ENCODE assay signal across 15 cellular contexts in the genomic region with DNA sequence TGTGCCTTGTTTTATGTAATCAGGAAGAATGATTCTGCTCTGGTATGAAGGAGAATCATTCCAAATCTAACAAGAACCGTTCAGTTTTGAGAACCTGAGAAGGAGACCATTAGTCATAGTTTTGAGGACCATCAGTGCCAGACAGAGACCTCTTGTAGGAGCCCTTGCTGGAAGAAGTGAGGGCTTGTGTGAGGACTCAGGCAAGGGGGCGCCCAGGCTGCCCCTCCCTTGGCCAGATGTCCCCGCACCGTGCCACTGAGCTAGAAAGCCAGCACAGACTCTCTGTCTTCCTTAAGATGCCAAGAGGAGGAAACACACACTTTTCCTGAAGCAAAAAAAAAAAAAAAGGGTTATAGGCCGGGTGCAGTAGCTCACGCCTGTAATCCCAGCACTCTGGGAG. TPM values are rescaled to one million over a fixed set of nuclear protein-coding genes. Genes with fewer than 3 reads are reported as not detected.
DNase-seq lines count a peak whose midpoint lies in the region; TF ChIP-seq lines count a peak whose summit lies in the region.
"Had no signal": no experiment of that assay in that cellular context is flagged by ENCODE, and none has a peak within 500 bp of the region (broad histone marks: within the 10 kb centered on the region; RNA-seq: fewer than 3 reads in every experiment).

No MANE protein-coding gene starts in this region.

- H3K79me2 ChIP-seq in GM23248 (ENCODE audit: insufficient read depth) (no peaks in the 10 kb centered on the region), SK-N-SH (ENCODE audit: insufficient read depth) (no peaks in the 10 kb centered on the region)

- H3K9me2 ChIP-seq in GM23248 (ENCODE audit: insufficient read depth) (no peaks in the 10 kb centered on the region), SK-N-SH (no peaks in the 10 kb centered on the region)

- DNase-seq in GM23248 = peak; percentile 45
- DNase-seq in SK-N-SH = no peak
- peak; percentile 8 for DNase-seq in iris pigment epithelial cell (ENCODE audit: low read depth)
- no peak for DNase-seq in suprapubic skin (ENCODE audit: low spot score in 2 of 2)
- no peak for DNase-seq in DMS114 treated with DMSO at 0.1 percent for 48 hours (lab: John Stamatoyannopoulos, UW; ENCODE audit: unreplicated experiment)
- DNase-seq in activated CD4-positive, alpha-beta T cell treated with anti-CD3 and anti-CD28 coated beads, Interleukin-2, amount 50 U/mL, for 4 hours = no peak
- no peak for DNase-seq in RPMI8226
- DNase-seq: effector memory CD4-positive, alpha-beta T cell; H7; NCI-H2029 treated with DMSO at 0.1 percent for 48 hours; NCI-H82; psoas muscle; stimulated activated CD4-positive, alpha-beta T cell treated with anti-CD3 and anti-CD28 coated beads, Interleukin-15, amount 100 ng/mL, for 24 hours; T-helper 1 cell had no signal

- CTCF ChIA-PET in SK-N-SH (lab: Yijun Ruan, JAX) = no interaction called here

- H3K4me1 ChIP-seq in GM23248 (ENCODE audit: insufficient read depth) (peaks cover 16% of the 10 kb centered on the region), SK-N-SH (ENCODE audit: control insufficient read depth in 1 of 2, insufficient read depth in 2 of 2, low read depth in 1 of 2, low read length in 1 of 2) (peaks cover 0 to 4% of the 10 kb centered on the region in 2 experiments; a peak in 1 of 4 replicates), suprapubic skin (peaks cover 30% of the 10 kb centered on the region)
- H3K4me1 ChIP-seq: psoas muscle had no signal

- H3K9ac ChIP-seq in GM23248 (peak overlapping the region; percentile 37), SK-N-SH (no peak overlapping the region)

- H3K27me3 ChIP-seq in GM23248 (replicated peaks; ENCODE audit: insufficient read depth) (no peaks in the 10 kb centered on the region), SK-N-SH (ENCODE audit: insufficient read depth) (no peaks in the 10 kb centered on the region), suprapubic skin (no peaks in the 10 kb centered on the region)

- H3K4me2 ChIP-seq in GM23248 (ENCODE audit: unreplicated experiment) (peak overlapping the region; percentile 62), SK-N-SH (no peak overlapping the region)

- POLR2A ChIA-PET in SK-N-SH (lab: Yijun Ruan, JAX) = interaction anchor here (0.7 kb wide), 1 partner anchor 181 kb away, joined by 3 read pairs; no protein-coding TSS in a partner anchor

- TF ChIP-seq POLR2A in suprapubic skin (IDR thresholded peaks at IDR 0.05) = no peak

- TF ChIP-seq EP300 in SK-N-SH (IDR thresholded peaks at IDR 0.05; ENCODE audit: borderline replicate concordance in 1 of 2, low read depth in 1 of 2, low read length in 1 of 2) = no peak
- TF ChIP-seq EP300 in suprapubic skin (IDR thresholded peaks at IDR 0.05) = no peak

- no peaks in the 10 kb centered on the region for H3K9me3 ChIP-seq in GM23248 (ENCODE audit: low read depth)
- H3K9me3 ChIP-seq in SK-N-SH = no peaks in the 10 kb centered on the region
- H3K9me3 ChIP-seq in suprapubic skin = no peaks in the 10 kb centered on the region
- H3K9me3 ChIP-seq: psoas muscle had no signal

- H2AFZ ChIP-seq in GM23248 (peak overlapping the region; percentile 98), SK-N-SH (ENCODE audit: low read depth) (peak overlapping the region; percentile 73; the same call in 1 of the 2 replicates)

- WGBS in GM23248 (ENCODE audit: low coverage in 1 of 2, low lambda C conversion rate in 2 of 2, missing lambda C conversion rate in 2 of 2), 2 experiments = 28 to 30% methylated on average over 6 of the region's 6 CpGs
- 75% methylated on average over 4 of the region's 6 CpGs for WGBS in SK-N-SH (ENCODE audit: low lambda C conversion rate)
- 27% methylated on average over 6 of the region's 6 CpGs for WGBS in suprapubic skin

- H3K36me3 ChIP-seq in GM23248 (ENCODE audit: low read depth) (no peaks in the 10 kb centered on the region), SK-N-SH (replicated peaks in 1 of 2; ENCODE audit: control insufficient read depth in 1 of 2, insufficient read depth in 2 of 2, low read length in 1 of 2) (no peaks in the 10 kb centered on the region), suprapubic skin (no peaks in the 10 kb centered on the region)

- no peaks in the 10 kb centered on the region for H4K20me1 ChIP-seq in GM23248 (ENCODE audit: insufficient read depth)
- no peaks in the 10 kb centered on the region for H4K20me1 ChIP-seq in SK-N-SH (ENCODE audit: insufficient read depth)

- H3K27ac ChIP-seq in GM23248 (peak overlapping the region; percentile 52), SK-N-SH (ENCODE audit: low read depth in 2 of 2, low read length in 1 of 2) (peak overlapping the region in 1 of 2 experiments; percentile 37; a peak in 2 of 4 replicates), suprapubic skin (peak overlapping the region; percentile 76)
- H3K27ac ChIP-seq: psoas muscle, RWPE1 had no signal

- no peak for TF ChIP-seq RAD21 in SK-N-SH (IDR thresholded peaks at IDR 0.05; ENCODE audit: low read length)

- H3K4me3 ChIP-seq in GM23248 (no peak overlapping the region), SK-N-SH (ENCODE audit: low read depth in 2 of 2, low read length in 1 of 2) (no peak overlapping the region), suprapubic skin (no peak overlapping the region)
- H3K4me3 ChIP-seq: psoas muscle had no signal

- H3F3A ChIP-seq in GM23248 (ENCODE audit: insufficient read depth) = peaks cover 11% of the 10 kb centered on the region; the same call in 1 of the 2 replicates
- no peaks in the 10 kb centered on the region for H3F3A ChIP-seq in SK-N-SH (replicated peaks; ENCODE audit: insufficient read depth)

- in situ Hi-C loops in GM23248 (cut with MboI) = no loop called here

- TF ChIP-seq CTCF in SK-N-SH (IDR thresholded peaks at IDR 0.05) (no peak), suprapubic skin (IDR thresholded peaks at IDR 0.05) (no peak)

TF ChIP-seq in SK-N-SH, 30 proteins besides CTCF, POLR2A, EP300 and RAD21:
- TF ChIP-seq TEAD4 (IDR thresholded peaks at IDR 0.05; ENCODE audit: borderline replicate concordance, insufficient read depth) (no peak), SMC3 (IDR thresholded peaks at IDR 0.05; ENCODE audit: low read depth, low read length) (no peak), SIN3A (IDR thresholded peaks at IDR 0.05; ENCODE audit: borderline replicate concordance, low read depth, low read length) (no peak)

RNA-seq across cellular contexts. Expression of gene SLC39A10, which starts 55.7 kb away (rescaled TPM):
- total RNA-seq in GM23248 (2014; rRNA removed; shearing (Covaris generic)) = 82.6 and 85.4 TPM in 2 replicates
- polyA plus RNA-seq in GM23248 (2016; fragmentation: Nextera tagmentation; extraction: Ambion mirVana) (46.4 and 48.0 TPM in 2 replicates), SK-N-SH (2012; rRNA removed) (12.3 and 19.3 TPM in 2 replicates)
- 14.9 and 16.5 TPM in 2 replicates for polyA plus RNA-seq in SK-N-SH (2012; cell fraction: cytosol; rRNA removed)
- 16.6 and 40.6 TPM in 2 replicates for polyA plus RNA-seq in SK-N-SH (2012; cell fraction: nucleus; rRNA removed)
- total RNA-seq in suprapubic skin = 10 to 100 TPM; 14.1 to 20.3 (median 16.5) TPM

Comparison
In these comparisons a context has a peak if more than half of its experiments do, and no peak if none do; other contexts are left out.
1. DNase-seq: peak in GM23248 (single experiment) and iris pigment epithelial cell (single experiment); none in SK-N-SH (single experiment), suprapubic skin (0 of 2), DMS114 treated with DMSO at 0.1 percent for 48 hours (single experiment), activated CD4-positive, alpha-beta T cell treated with anti-CD3 and anti-CD28 coated beads, Interleukin-2, amount 50 U/mL, for 4 hours (0 of 2) and RPMI8226 (single experiment).